In genomic region chr18:44054514-44054913, GRCh38 we compare ENCODE assay signal across 29 cellular contexts.
"Had no signal": no experiment of that assay in that cellular context is flagged by ENCODE, and none has a peak within 500 bp of the region (broad histone marks: within the 10 kb centered on the region; RNA-seq: fewer than 3 reads in every experiment).

No MANE protein-coding gene starts in this region.

- H3K4me3 Mint-ChIP-seq: activated CD4-positive, alpha-beta T cell treated with anti-CD3 and anti-CD28 coated beads for 36 hours; activated CD8-positive, alpha-beta memory T cell treated with anti-CD3 and anti-CD28 coated beads, Interleukin-2, amount 10 ng/mL, durations not matched to agents 7 days and 5 days; activated CD8-positive, alpha-beta T cell treated with anti-CD3 and anti-CD28 coated beads, Interleukin-2, amount 10 ng/mL, durations not matched to agents 7 days and 5 days; activated naive CD4-positive, alpha-beta T cell treated with anti-CD3 and anti-CD28 coated beads, Interleukin-2, amount 50 U/mL, for 24 hours; activated naive CD8-positive, alpha-beta T cell treated with anti-CD3 and anti-CD28 coated beads, Interleukin-2, amount 50 U/mL, for 24 hours; effector memory CD8-positive, alpha-beta T cell; natural killer cell; neural progenitor cell; stimulated activated effector memory CD8-positive, alpha-beta T cell treated with anti-CD3 and anti-CD28 coated beads, Interleukin-12 subunit alpha, Interleukin-12 subunit beta, amount 100 ng/mL, for 72 hours; stimulated activated naive CD8-positive, alpha-beta T cell treated with anti-CD3 and anti-CD28 coated beads, Interleukin-15, amount 100 ng/mL, for 72 hours had no signal

- H3K36me3 Mint-ChIP-seq: activated CD8-positive, alpha-beta memory T cell treated with anti-CD3 and anti-CD28 coated beads, Interleukin-2, amount 10 ng/mL, durations not matched to agents 7 days and 5 days; activated naive CD4-positive, alpha-beta T cell treated with anti-CD3 and anti-CD28 coated beads, Interleukin-2, amount 50 U/mL, for 24 hours; natural killer cell; neural progenitor cell; stimulated activated effector memory CD8-positive, alpha-beta T cell treated with anti-CD3 and anti-CD28 coated beads, Interleukin-12 subunit alpha, Interleukin-12 subunit beta, amount 100 ng/mL, for 72 hours had no signal

- ATAC-seq: activated CD4-positive, alpha-beta T cell treated with anti-CD3 and anti-CD28 coated beads for 36 hours; activated CD8-positive, alpha-beta memory T cell treated with anti-CD3 and anti-CD28 coated beads, Interleukin-2, amount 10 ng/mL, durations not matched to agents 7 days and 5 days; activated CD8-positive, alpha-beta T cell treated with anti-CD3 and anti-CD28 coated beads, Interleukin-2, amount 10 ng/mL, durations not matched to agents 7 days and 5 days; activated naive CD8-positive, alpha-beta T cell treated with anti-CD3 and anti-CD28 coated beads, Interleukin-2, amount 50 U/mL, for 24 hours; effector memory CD8-positive, alpha-beta T cell; left lung; lower lobe of right lung; natural killer cell; stimulated activated effector memory CD8-positive, alpha-beta T cell treated with anti-CD3 and anti-CD28 coated beads, Interleukin-12 subunit alpha, Interleukin-12 subunit beta, amount 100 ng/mL, for 72 hours; stimulated activated naive CD8-positive, alpha-beta T cell treated with anti-CD3 and anti-CD28 coated beads, Interleukin-15, amount 100 ng/mL, for 72 hours had no signal

- H3K27me3 Mint-ChIP-seq: activated CD4-positive, alpha-beta T cell treated with anti-CD3 and anti-CD28 coated beads for 36 hours; activated CD8-positive, alpha-beta memory T cell treated with anti-CD3 and anti-CD28 coated beads, Interleukin-2, amount 10 ng/mL, durations not matched to agents 7 days and 5 days; activated naive CD4-positive, alpha-beta T cell treated with anti-CD3 and anti-CD28 coated beads, Interleukin-2, amount 50 U/mL, for 24 hours; activated naive CD8-positive, alpha-beta T cell treated with anti-CD3 and anti-CD28 coated beads, Interleukin-2, amount 50 U/mL, for 24 hours; effector memory CD8-positive, alpha-beta T cell; stimulated activated naive CD8-positive, alpha-beta T cell treated with anti-CD3 and anti-CD28 coated beads, Interleukin-15, amount 100 ng/mL, for 72 hours had no signal

- DNase-seq: activated CD4-positive, alpha-beta T cell treated with anti-CD3 and anti-CD28 coated beads for 36 hours; activated CD4-positive, CD25-positive, alpha-beta regulatory T cell; activated CD8-positive, alpha-beta memory T cell treated with anti-CD3 and anti-CD28 coated beads, Interleukin-2, amount 10 ng/mL, durations not matched to agents 7 days and 5 days; activated CD8-positive, alpha-beta T cell treated with anti-CD3 and anti-CD28 coated beads, Interleukin-2, amount 10 ng/mL, durations not matched to agents 7 days and 5 days; activated naive CD8-positive, alpha-beta T cell treated with anti-CD3 and anti-CD28 coated beads, Interleukin-2, amount 50 U/mL, for 24 hours; activated T-cell treated with anti-CD3 and anti-CD28 coated beads, Interleukin-2, amount 50 U/mL, for 48 hours; amygdala; caudate nucleus; cortex of kidney; effector memory CD8-positive, alpha-beta T cell; erythroblast; left lung; lower lobe of right lung; mesenchymal stem cell; natural killer cell; occipital lobe; psoas muscle; sigmoid colon; small intestine; stimulated activated CD4-positive, alpha-beta T cell treated with anti-CD3 and anti-CD28 coated beads, Interleukin-4, amount 100 ng/mL, for 24 hours; stimulated activated naive CD8-positive, alpha-beta T cell treated with anti-CD3 and anti-CD28 coated beads, Interleukin-15, amount 100 ng/mL, for 72 hours; thyroid gland; upper lobe of left lung had no signal

- H3K27ac ChIP-seq: left lung, lower lobe of right lung, neural progenitor cell, parathyroid adenoma, psoas muscle, sigmoid colon, thyroid gland, upper lobe of left lung, vagina had no signal

- H3K4me1 ChIP-seq: left lung, lower lobe of right lung, parathyroid adenoma, sigmoid colon, thyroid gland, vagina had no signal

- H3K4me1 Mint-ChIP-seq: activated CD4-positive, alpha-beta T cell treated with anti-CD3 and anti-CD28 coated beads for 36 hours; activated CD8-positive, alpha-beta memory T cell treated with anti-CD3 and anti-CD28 coated beads, Interleukin-2, amount 10 ng/mL, durations not matched to agents 7 days and 5 days; activated naive CD4-positive, alpha-beta T cell treated with anti-CD3 and anti-CD28 coated beads, Interleukin-2, amount 50 U/mL, for 24 hours; activated naive CD8-positive, alpha-beta T cell treated with anti-CD3 and anti-CD28 coated beads, Interleukin-2, amount 50 U/mL, for 24 hours; natural killer cell; stimulated activated effector memory CD8-positive, alpha-beta T cell treated with anti-CD3 and anti-CD28 coated beads, Interleukin-12 subunit alpha, Interleukin-12 subunit beta, amount 100 ng/mL, for 72 hours; stimulated activated naive CD8-positive, alpha-beta T cell treated with anti-CD3 and anti-CD28 coated beads, Interleukin-15, amount 100 ng/mL, for 72 hours had no signal

- H3K27me3 ChIP-seq: left lung, neural progenitor cell, sigmoid colon, thyroid gland, upper lobe of left lung, vagina had no signal

- H3K9me3 Mint-ChIP-seq: activated naive CD8-positive, alpha-beta T cell treated with anti-CD3 and anti-CD28 coated beads, Interleukin-2, amount 50 U/mL, for 24 hours; natural killer cell had no signal

- H3K36me3 ChIP-seq: left lung, lower lobe of right lung, neural progenitor cell, sigmoid colon, thyroid gland, upper lobe of left lung, vagina had no signal

- H3K4me3 ChIP-seq: left lung, lower lobe of right lung, neural progenitor cell, psoas muscle, sigmoid colon, thyroid gland, upper lobe of left lung, vagina had no signal

- H3K27ac Mint-ChIP-seq: activated CD4-positive, alpha-beta T cell treated with anti-CD3 and anti-CD28 coated beads for 36 hours; activated CD8-positive, alpha-beta memory T cell treated with anti-CD3 and anti-CD28 coated beads, Interleukin-2, amount 10 ng/mL, durations not matched to agents 7 days and 5 days; activated CD8-positive, alpha-beta T cell treated with anti-CD3 and anti-CD28 coated beads, Interleukin-2, amount 10 ng/mL, durations not matched to agents 7 days and 5 days; activated naive CD4-positive, alpha-beta T cell treated with anti-CD3 and anti-CD28 coated beads, Interleukin-2, amount 50 U/mL, for 24 hours; activated naive CD8-positive, alpha-beta T cell treated with anti-CD3 and anti-CD28 coated beads, Interleukin-2, amount 50 U/mL, for 24 hours; activated T-helper 2 cell treated with anti-CD3 and anti-CD28 coated beads, Interferon-gamma antibody, Interleukin-2, Interleukin-4, amounts not matched to agents 10 μg/mL and 5 μg/mL and 100 μg/mL, durations not matched to agents 14 hours and 24 hours and 36 hours; effector memory CD8-positive, alpha-beta T cell; natural killer cell; neural progenitor cell; stimulated activated effector memory CD8-positive, alpha-beta T cell treated with anti-CD3 and anti-CD28 coated beads, Interleukin-12 subunit alpha, Interleukin-12 subunit beta, amount 100 ng/mL, for 72 hours; stimulated activated naive CD8-positive, alpha-beta T cell treated with anti-CD3 and anti-CD28 coated beads, Interleukin-15, amount 100 ng/mL, for 72 hours had no signal

- H3K9me3 ChIP-seq: left lung, lower lobe of right lung, psoas muscle, sigmoid colon, thyroid gland, upper lobe of left lung, vagina had no signal
